ENCODE assay signal across 8 cellular contexts in genomic region chr5:42569325-42569724, GRCh38.
"Had no signal": no experiment of that assay in that cellular context is flagged by ENCODE, and none has a peak within 500 bp of the region (broad histone marks: within the 10 kb centered on the region; RNA-seq: fewer than 3 reads in every experiment).

No MANE protein-coding gene starts in this region.

- H3K4me3 ChIP-seq: GM12878 had no signal

- DNase-seq: GDM1, GF-D8 had no signal

- FAIRE-seq: G401.6, GM12878, GM12891, GM12892, GM18507, GM19239 had no signal

- ATAC-seq: GM12878 had no signal
